Comparison of ENCODE assay signal across 26 cellular contexts in the genomic region with DNA sequence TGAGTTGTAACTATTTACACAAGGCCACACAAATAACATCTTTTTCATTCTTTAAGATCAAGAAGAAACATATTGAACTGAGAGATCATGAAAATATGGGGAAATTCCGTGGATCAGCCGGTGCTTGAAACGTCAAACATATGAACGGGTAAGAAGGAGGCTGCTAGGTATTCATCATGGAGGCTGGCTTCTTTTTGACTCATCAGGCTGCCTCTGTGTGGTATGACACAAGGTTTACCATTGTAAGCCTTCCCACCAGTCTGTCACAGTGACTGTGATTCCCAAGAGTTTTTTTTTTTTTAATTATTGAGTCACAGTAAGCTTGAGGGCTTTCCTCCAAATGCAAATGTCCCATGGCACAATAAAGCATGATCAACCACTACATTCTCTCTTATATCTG.
A peak's percentile ranks its signal among the peaks of the same experiment; 100 is the strongest.
DNase-seq lines count a peak whose midpoint lies in the region; ATAC-seq, FAIRE-seq and TF ChIP-seq lines count a peak whose summit lies in the region.
"Had no signal": no experiment of that assay in that cellular context is flagged by ENCODE, and none has a peak within 500 bp of the region (broad histone marks: within the 10 kb centered on the region; RNA-seq: fewer than 3 reads in every experiment).

No MANE protein-coding gene starts in this region.

- DNase-seq in HT1080 (ENCODE audit: low read depth) (peak; percentile 21), epithelial cell of esophagus (ENCODE audit: low read depth) (peak; percentile 65), foreskin keratinocyte (peak in 1 of 2 donors; percentile 36), D721Med (ENCODE audit: insufficient read length, low spot score) (no peak), foreskin melanocyte (no peak), dorsolateral prefrontal cortex (no peak)
- DNase-seq: 8988T; ACHN; AML-193; BE2C; Calu3; CD4-positive, alpha-beta T cell; COR-L47; DMS153; DND-41; EL; GDM1; GOT3; HFFc6 had no signal

- ATAC-seq in foreskin keratinocyte (peak; percentile 93), GM19467 (IDR thresholded peaks at IDR 0.05; ENCODE audit: unreplicated experiment) (no peak)
- ATAC-seq: A549, GM12878 had no signal

- no peak for FAIRE-seq in D721Med (lab: Jason Lieb, UNC)
- FAIRE-seq: A549, GM12878, GM18507, H54 had no signal

- H3K4me1 ChIP-seq in foreskin keratinocyte, result peaks cover 6% of the 10 kb centered on the region
- H3K4me1 ChIP-seq: A549; BE2C; BLaER1 treated with 17β-estradiol and CSF1 and Interleukin-3, amounts not matched to agents 10 nM and 100 nM; HAP-1 had no signal

- H3K27ac ChIP-seq in foreskin keratinocyte (no peak overlapping the region), dorsolateral prefrontal cortex (no peak overlapping the region)
- H3K27ac ChIP-seq: A549; BLaER1 treated with 17β-estradiol and CSF1 and Interleukin-3, amounts not matched to agents 10 nM and 100 nM had no signal

- H3K4me3 ChIP-seq in epithelial cell of esophagus (ENCODE audit: low read length), result no peak overlapping the region
- no peak overlapping the region for H3K4me3 ChIP-seq in dorsolateral prefrontal cortex
- H3K4me3 ChIP-seq: A549; BLaER1 treated with 17β-estradiol and CSF1 and Interleukin-3, amounts not matched to agents 10 nM and 100 nM; GM12878; HAP-1 had no signal

- H3K27me3 ChIP-seq in foreskin keratinocyte (no peaks in the 10 kb centered on the region), dorsolateral prefrontal cortex (no peaks in the 10 kb centered on the region)
- H3K27me3 ChIP-seq: BE2C; BLaER1 treated with 17β-estradiol and CSF1 and Interleukin-3, amounts not matched to agents 10 nM and 100 nM had no signal

- TF ChIP-seq CTCF in epithelial cell of esophagus (IDR thresholded peaks at IDR 0.05; ENCODE audit: insufficient read depth, low read depth, low read length, missing control alignments), result no peak
- TF ChIP-seq CTCF in foreskin keratinocyte (conservative IDR thresholded peaks at IDR 0.05), result no peak
- no peak for TF ChIP-seq CTCF in D721Med (IDR thresholded peaks at IDR 0.05; ENCODE audit: insufficient read depth, missing control alignments)
- no peak for TF ChIP-seq CTCF in dorsolateral prefrontal cortex (IDR thresholded peaks at IDR 0.05 in 54 of 56, conservative IDR thresholded peaks at IDR 0.05 in 2 of 56; ENCODE audit: low read depth in 1 of 56, partially characterized antibody in 56 of 56)

- intact Hi-C loops in dorsolateral prefrontal cortex (cut with DNase I), result no loop called here

Comparison
In these comparisons a context has a peak if more than half of its experiments do, and no peak if none do; other contexts are left out.
1. DNase-seq: peak in HT1080 (single experiment) and epithelial cell of esophagus (single experiment); none in D721Med (single experiment), foreskin melanocyte (single experiment) and dorsolateral prefrontal cortex (0 of 10).